In genomic region chr20:6185268-6185667, GRCh38 we compare ENCODE assay signal across 19 cellular contexts.
A peak's percentile ranks its signal among the peaks of the same experiment; 100 is the strongest.
DNase-seq lines count a peak whose midpoint lies in the region; ATAC-seq and TF ChIP-seq lines count a peak whose summit lies in the region.
"Had no signal": no experiment of that assay in that cellular context is flagged by ENCODE, and none has a peak within 500 bp of the region (broad histone marks: within the 10 kb centered on the region; RNA-seq: fewer than 3 reads in every experiment).

No MANE protein-coding gene starts in this region.

- H3K4me1 ChIP-seq in cardiac muscle cell (ENCODE audit: low read depth) (no peaks in the 10 kb centered on the region), Panc1 (ENCODE audit: control insufficient read depth, insufficient read depth, low read length) (no peaks in the 10 kb centered on the region), foreskin keratinocyte (no peaks in the 10 kb centered on the region)
- H3K4me1 ChIP-seq: gastrocnemius medialis, left lung, spleen had no signal

- H3K9me3 ChIP-seq in cardiac muscle cell (ENCODE audit: low read depth) = no peaks in the 10 kb centered on the region
- H3K9me3 ChIP-seq in Panc1 (ENCODE audit: control insufficient read depth, insufficient read depth, low read depth, low read length) = no peaks in the 10 kb centered on the region
- H3K9me3 ChIP-seq: gastrocnemius medialis, left lung, mucosa of descending colon had no signal

- H3K36me3 ChIP-seq in cardiac muscle cell = no peaks in the 10 kb centered on the region
- H3K36me3 ChIP-seq in Panc1 (ENCODE audit: control insufficient read depth, insufficient read depth, low read length) = no peaks in the 10 kb centered on the region
- H3K36me3 ChIP-seq: gastrocnemius medialis, left lung, spleen had no signal

- CTCF ChIA-PET in Panc1 (lab: Charles Lee) = no interaction called here

- in situ Hi-C loops in Panc1 (cut with HindIII; ENCODE audit: low pct_unique_long_range_greater_than_20kb, low sequenced_read_pairs) = no loop called here

- intact Hi-C loops in left cardiac atrium (cut with DNase I) = no loop called here
- intact Hi-C loops in Panc1 (cut with micrococcal nuclease; ENCODE audit: unreplicated experiment) = no loop called here

- peak; percentile 23 for TF ChIP-seq CTCF in cardiac muscle cell (IDR thresholded peaks at IDR 0.05; ENCODE audit: low read depth, low read length)
- peak; percentile 34 for TF ChIP-seq CTCF in Panc1 (IDR thresholded peaks at IDR 0.05)
- TF ChIP-seq CTCF in foreskin keratinocyte (conservative IDR thresholded peaks at IDR 0.05) = peak; percentile 47
- no peak for TF ChIP-seq CTCF in coronary artery (IDR thresholded peaks at IDR 0.05)

- ATAC-seq in left cardiac atrium (no peak), Panc1 (no peak), foreskin keratinocyte (no peak)
- ATAC-seq: activated CD8-positive, alpha-beta T cell treated with anti-CD3 and anti-CD28 coated beads, Interleukin-2, amount 10 ng/mL, durations not matched to agents 7 days and 5 days; gastrocnemius medialis; left lung; mucosa of descending colon had no signal

- DNase-seq in cardiac muscle cell (ENCODE audit: low read depth in 1 of 2, low spot score in 1 of 2) = peak; percentile 14 to 63
- no peak for DNase-seq in left cardiac atrium
- DNase-seq in Panc1 (ENCODE audit: low read depth, low spot score) = no peak
- peak in 1 of 2 donors; percentile 15 for DNase-seq in foreskin keratinocyte
- DNase-seq in coronary artery (ENCODE audit: low spot score) = no peak
- DNase-seq in stimulated activated CD4-positive, alpha-beta T cell treated with anti-CD3 and anti-CD28 coated beads, Interleukin-2, amount 100 ng/mL, for 24 hours = no peak
- DNase-seq in NCI-H774 (lab: John Stamatoyannopoulos, UW) = no peak
- no peak for DNase-seq in inferior parietal cortex (ENCODE audit: extremely low spot score)
- DNase-seq: activated CD8-positive, alpha-beta T cell treated with anti-CD3 and anti-CD28 coated beads, Interleukin-2, amount 10 ng/mL, durations not matched to agents 7 days and 5 days; activated T-cell treated with anti-CD3 and anti-CD28 coated beads, Interleukin-2, amount 50 U/mL, for 24 hours; dermis blood vessel endothelial cell; erythroblast; gastrocnemius medialis; mucosa of descending colon; NCI-H2029 treated with DMSO at 0.1 percent for 48 hours; SIG-M5; spleen; stimulated activated CD8-positive, alpha-beta memory T cell treated with anti-CD3 and anti-CD28 coated beads, Interleukin-4, amount 100 ng/mL, for 48 hours had no signal

- H3K27ac ChIP-seq in cardiac muscle cell (no peak overlapping the region), Panc1 (ENCODE audit: low read length) (no peak overlapping the region), foreskin keratinocyte (no peak overlapping the region), coronary artery (no peak overlapping the region)
- H3K27ac ChIP-seq: gastrocnemius medialis, left lung, spleen had no signal

- POLR2A ChIA-PET in Panc1 (lab: Charles Lee) = interaction anchor here (0.6 kb wide), 1 partner anchor 149 kb away, joined by 3 read pairs; no protein-coding TSS in a partner anchor

- H3K27me3 ChIP-seq in cardiac muscle cell = no peaks in the 10 kb centered on the region
- no peaks in the 10 kb centered on the region for H3K27me3 ChIP-seq in Panc1 (ENCODE audit: control insufficient read depth, insufficient read depth, low read length)
- H3K27me3 ChIP-seq in foreskin keratinocyte = peaks cover 15% of the 10 kb centered on the region
- H3K27me3 ChIP-seq: gastrocnemius medialis, left lung had no signal

- no peak overlapping the region for H3K4me3 ChIP-seq in cardiac muscle cell
- H3K4me3 ChIP-seq in Panc1 (ENCODE audit: low read depth in 2 of 2, low read length in 2 of 2) = no peak overlapping the region
- H3K4me3 ChIP-seq in coronary artery = no peak overlapping the region
- H3K4me3 ChIP-seq: gastrocnemius medialis, left lung, mucosa of descending colon, spleen had no signal

- no TSS peak for BruUV-seq in Panc1 (replicated peaks; lab: Mats Ljungman, UMichigan)

Comparison
In these comparisons a context has a peak if more than half of its experiments do, and no peak if none do; other contexts are left out.
1. DNase-seq: peak in cardiac muscle cell (2 of 2); none in left cardiac atrium (single experiment), Panc1 (single experiment), coronary artery (single experiment), stimulated activated CD4-positive, alpha-beta T cell treated with anti-CD3 and anti-CD28 coated beads, Interleukin-2, amount 100 ng/mL, for 24 hours (0 of 2), NCI-H774 (single experiment) and inferior parietal cortex (single experiment).